13 cellular contexts compared by ENCODE assay signal in the genomic region with DNA sequence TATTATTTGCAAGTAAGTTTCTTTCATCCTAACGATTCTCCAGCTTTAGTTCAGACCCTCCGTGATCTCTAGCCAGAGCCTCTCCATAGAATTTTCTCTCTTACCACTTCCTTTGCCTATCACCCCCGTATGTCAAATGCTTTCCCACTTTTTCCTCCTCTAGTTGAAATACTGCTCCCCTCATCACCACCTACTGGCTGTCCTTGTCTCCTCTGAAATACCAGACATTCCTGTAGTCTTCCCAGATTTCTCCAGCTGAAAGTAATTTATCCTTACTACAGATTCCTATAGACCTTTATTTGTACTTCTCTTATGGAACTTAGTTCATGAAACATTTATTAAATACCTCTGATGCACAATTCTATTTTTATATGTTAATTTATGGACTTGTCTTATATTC. TPM values are rescaled to one million over a fixed set of nuclear protein-coding genes. Genes with fewer than 3 reads are reported as not detected.
DNase-seq lines count a peak whose midpoint lies in the region; ATAC-seq and TF ChIP-seq lines count a peak whose summit lies in the region.
"Had no signal": no experiment of that assay in that cellular context is flagged by ENCODE, and none has a peak within 500 bp of the region (broad histone marks: within the 10 kb centered on the region; RNA-seq: fewer than 3 reads in every experiment).

No MANE protein-coding gene starts in this region.

- ATAC-seq in GM23338 = peak; percentile 89
- no peak for ATAC-seq in HG03354 (IDR thresholded peaks at IDR 0.05; ENCODE audit: poor library complexity, severe bottlenecking, unreplicated experiment)

- H3F3A ChIP-seq in GM23338 (replicated peaks; ENCODE audit: low read depth) = no peaks in the 10 kb centered on the region

- H3K27ac Mint-ChIP-seq in GM23338 = peak overlapping the region; percentile 17; the same call in 1 of the 2 replicates
- H3K27ac Mint-ChIP-seq: activated naive CD4-positive, alpha-beta T cell treated with anti-CD3 and anti-CD28 coated beads for 36 hours had no signal

- H3K27me3 Mint-ChIP-seq in GM23338 (ENCODE audit: insufficient read depth, low read depth, poor library complexity) = peaks cover 2% of the 10 kb centered on the region

- H3K36me3 Mint-ChIP-seq in GM23338 (ENCODE audit: low read depth) = no peaks in the 10 kb centered on the region; the same call in 2 of the 3 replicates

- H3K9me2 ChIP-seq in GM23338 (ENCODE audit: insufficient read depth) = no peaks in the 10 kb centered on the region

- DNase-seq in GM23338 (ENCODE audit: low spot score) (peak; percentile 87), astrocyte of the hippocampus (ENCODE audit: low read depth, low spot score) (peak; percentile 50), iPS-NIHi7 (ENCODE audit: extremely low spot score) (peak; percentile 60), mesenteric fat pad (ENCODE audit: low spot score) (no peak), NCI-H345 (lab: John Stamatoyannopoulos, UW) (no peak), dorsolateral prefrontal cortex (no peak)
- DNase-seq: activated naive CD4-positive, alpha-beta T cell treated with anti-CD3 and anti-CD28 coated beads for 36 hours; NCI-H1417 treated with DMSO at 0.1 percent for 48 hours; occipital lobe; Right ventricle myocardium superior; tibial artery had no signal

- no peaks in the 10 kb centered on the region for H4K20me1 ChIP-seq in GM23338 (replicated peaks; ENCODE audit: insufficient read depth)

- H3K4me2 ChIP-seq in GM23338 = no peak overlapping the region

- peak overlapping the region; percentile 65; the same call in 1 of the 2 replicates for H3K27ac ChIP-seq in 22Rv1
- H3K27ac ChIP-seq in GM23338 (ENCODE audit: low read depth) = peak overlapping the region; percentile 5; the same call in 1 of the 2 replicates
- no peak overlapping the region for H3K27ac ChIP-seq in dorsolateral prefrontal cortex
- H3K27ac ChIP-seq: tibial artery had no signal

- TF ChIP-seq CTCF in 22Rv1 (IDR thresholded peaks at IDR 0.05) (no peak), GM23338 (conservative IDR thresholded peaks at IDR 0.05; ENCODE audit: low read depth in 2 of 2) (peak; percentile 34 to 47; a peak in 3 of 4 replicates), dorsolateral prefrontal cortex (IDR thresholded peaks at IDR 0.05 in 54 of 56, conservative IDR thresholded peaks at IDR 0.05 in 2 of 56; ENCODE audit: low read depth in 1 of 56, partially characterized antibody in 56 of 56) (no peak)

- H3K9me3 Mint-ChIP-seq in GM23338 = no peaks in the 10 kb centered on the region
- H3K9me3 Mint-ChIP-seq: activated naive CD4-positive, alpha-beta T cell treated with anti-CD3 and anti-CD28 coated beads for 36 hours had no signal

- H3K79me2 ChIP-seq in GM23338 (replicated peaks; ENCODE audit: insufficient read depth) = no peaks in the 10 kb centered on the region

- no peaks in the 10 kb centered on the region for H3K36me3 ChIP-seq in GM23338 (ENCODE audit: insufficient read depth)
- H3K36me3 ChIP-seq: tibial artery had no signal

- no peak overlapping the region for H3K4me3 Mint-ChIP-seq in GM23338
- H3K4me3 Mint-ChIP-seq: activated naive CD4-positive, alpha-beta T cell treated with anti-CD3 and anti-CD28 coated beads for 36 hours had no signal

- H3K27me3 ChIP-seq in GM23338 (ENCODE audit: insufficient read depth) = no peaks in the 10 kb centered on the region
- H3K27me3 ChIP-seq in dorsolateral prefrontal cortex = no peaks in the 10 kb centered on the region
- H3K27me3 ChIP-seq: tibial artery had no signal

- no peak overlapping the region for H2AFZ ChIP-seq in GM23338

- no peak overlapping the region for H3K4me3 ChIP-seq in GM23338
- H3K4me3 ChIP-seq in dorsolateral prefrontal cortex = no peak overlapping the region
- H3K4me3 ChIP-seq: tibial artery had no signal

- H3K4me1 ChIP-seq in GM23338 (ENCODE audit: insufficient read depth) = 0 out of 2 replicates have a peak, but pooled peaks cover 3% of the 10 kb centered on the region
- H3K4me1 ChIP-seq: tibial artery had no signal

- peaks cover 25% of the 10 kb centered on the region for H3K4me1 Mint-ChIP-seq in GM23338

- intact Hi-C loops in dorsolateral prefrontal cortex (cut with DNase I) = loop anchor here (5.0 kb wide), 3 partner anchors 37 to 93 kb away; partner anchors contain the start of gene GLIPR2 (in 1 of the 2)

TF ChIP-seq in GM23338, 12 proteins besides CTCF, POLR2A, EP300 and RAD21 (continues in another document):
- TF ChIP-seq EZH2 (IDR thresholded peaks at IDR 0.05; ENCODE audit: low read depth, unreplicated experiment) (no peak), EZH2phosphoT487 (IDR thresholded peaks at IDR 0.05; ENCODE audit: unreplicated experiment) (no peak), CREB1 (CRISPR knock-in tag; IDR thresholded peaks at IDR 0.05; ENCODE audit: low read depth) (no peak), NANOG (IDR thresholded peaks at IDR 0.05; ENCODE audit: borderline replicate concordance) (no peak), STAT1 (IDR thresholded peaks at IDR 0.05; ENCODE audit: unreplicated experiment) (no peak)
- TF ChIP-seq, protein P1, sequence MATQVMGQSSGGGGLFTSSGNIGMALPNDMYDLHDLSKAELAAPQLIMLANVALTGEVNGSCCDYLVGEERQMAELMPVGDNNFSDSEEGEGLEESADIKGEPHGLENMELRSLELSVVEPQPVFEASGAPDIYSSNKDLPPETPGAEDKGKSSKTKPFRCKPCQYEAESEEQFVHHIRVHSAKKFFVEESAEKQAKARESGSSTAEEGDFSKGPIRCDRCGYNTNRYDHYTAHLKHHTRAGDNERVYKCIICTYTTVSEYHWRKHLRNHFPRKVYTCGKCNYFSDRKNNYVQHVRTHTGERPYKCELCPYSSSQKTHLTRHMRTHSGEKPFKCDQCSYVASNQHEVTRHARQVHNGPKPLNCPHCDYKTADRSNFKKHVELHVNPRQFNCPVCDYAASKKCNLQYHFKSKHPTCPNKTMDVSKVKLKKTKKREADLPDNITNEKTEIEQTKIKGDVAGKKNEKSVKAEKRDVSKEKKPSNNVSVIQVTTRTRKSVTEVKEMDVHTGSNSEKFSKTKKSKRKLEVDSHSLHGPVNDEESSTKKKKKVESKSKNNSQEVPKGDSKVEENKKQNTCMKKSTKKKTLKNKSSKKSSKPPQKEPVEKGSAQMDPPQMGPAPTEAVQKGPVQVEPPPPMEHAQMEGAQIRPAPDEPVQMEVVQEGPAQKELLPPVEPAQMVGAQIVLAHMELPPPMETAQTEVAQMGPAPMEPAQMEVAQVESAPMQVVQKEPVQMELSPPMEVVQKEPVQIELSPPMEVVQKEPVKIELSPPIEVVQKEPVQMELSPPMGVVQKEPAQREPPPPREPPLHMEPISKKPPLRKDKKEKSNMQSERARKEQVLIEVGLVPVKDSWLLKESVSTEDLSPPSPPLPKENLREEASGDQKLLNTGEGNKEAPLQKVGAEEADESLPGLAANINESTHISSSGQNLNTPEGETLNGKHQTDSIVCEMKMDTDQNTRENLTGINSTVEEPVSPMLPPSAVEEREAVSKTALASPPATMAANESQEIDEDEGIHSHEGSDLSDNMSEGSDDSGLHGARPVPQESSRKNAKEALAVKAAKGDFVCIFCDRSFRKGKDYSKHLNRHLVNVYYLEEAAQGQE (IDR thresholded peaks at IDR 0.05; ENCODE audit: unreplicated experiment) = no peak

RNA-seq across cellular contexts. Expression of gene GLIPR2, which starts 36.0 kb away (rescaled TPM):
- total RNA-seq in GM23338 (2014; rRNA removed; shearing (Covaris generic)) = 4.4 and 5.1 TPM in 2 replicates
- polyA plus RNA-seq in GM23338 (2016; fragmentation: Nextera tagmentation; extraction: Ambion mirVana) = 5.7 and 7.0 TPM in 2 replicates
- total RNA-seq in mesenteric fat pad = 81.7 TPM
- 10 to 100 TPM in 75 of 120 experiments, 1 to 10 TPM in 45; 4.1 to 41.0 (median 11.6) TPM for total RNA-seq in dorsolateral prefrontal cortex

Comparison
In these comparisons a context has a peak if more than half of its experiments do, and no peak if none do; other contexts are left out.
1. H3K27ac ChIP-seq: peak in 22Rv1 (single experiment) and GM23338 (single experiment); none in dorsolateral prefrontal cortex (0 of 59).
2. CTCF ChIP-seq: peak in GM23338 (2 of 2); none in 22Rv1 (single experiment) and dorsolateral prefrontal cortex (0 of 56).
3. DNase-seq: peak in GM23338 (single experiment), astrocyte of the hippocampus (single experiment) and iPS-NIHi7 (single experiment); none in mesenteric fat pad (single experiment), NCI-H345 (single experiment) and dorsolateral prefrontal cortex (0 of 10).